12 cellular contexts compared by ENCODE assay signal in the genomic region with DNA sequence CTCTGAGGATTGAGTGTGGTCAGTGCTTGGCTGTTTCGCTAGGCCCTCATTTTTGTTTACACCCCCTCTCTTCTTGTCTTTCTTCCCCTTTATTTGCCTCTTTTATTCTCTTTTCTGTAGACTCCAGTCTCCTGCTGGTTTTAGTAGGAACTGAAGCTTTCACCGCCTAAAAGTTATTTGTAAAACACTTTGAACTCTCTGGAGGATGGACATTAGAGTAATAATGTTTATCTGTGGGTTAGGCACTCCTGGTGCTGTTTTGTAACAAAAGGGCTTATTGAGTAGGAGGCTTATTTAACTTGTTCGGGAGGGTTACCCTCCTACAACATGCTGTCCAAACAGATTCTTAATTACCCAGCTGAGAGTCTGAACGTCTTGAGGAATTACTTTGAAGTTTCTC. TPM values are rescaled to one million over a fixed set of nuclear protein-coding genes. Genes with fewer than 3 reads are reported as not detected.
DNase-seq lines count a peak whose midpoint lies in the region; ATAC-seq, FAIRE-seq and TF ChIP-seq lines count a peak whose summit lies in the region.
"Had no signal": no experiment of that assay in that cellular context is flagged by ENCODE, and none has a peak within 500 bp of the region (broad histone marks: within the 10 kb centered on the region; RNA-seq: fewer than 3 reads in every experiment).

No MANE protein-coding gene starts in this region.

- no peaks in the 10 kb centered on the region for H3K27me3 Mint-ChIP-seq in CD4-positive, CD25-positive, alpha-beta regulatory T cell
- H3K27me3 Mint-ChIP-seq in astrocyte (ENCODE audit: low read depth, unreplicated experiment) = no peaks in the 10 kb centered on the region
- no peaks in the 10 kb centered on the region for H3K27me3 Mint-ChIP-seq in mesothelial cell of epicardium (ENCODE audit: low read depth)

- H3K27me3 ChIP-seq in CD4-positive, CD25-positive, alpha-beta regulatory T cell (ENCODE audit: control insufficient read depth, insufficient read depth, low read length) = no peaks in the 10 kb centered on the region
- peaks cover 79% of the 10 kb centered on the region for H3K27me3 ChIP-seq in HUES48 (ENCODE audit: control insufficient read depth, insufficient read depth, low read length)
- H3K27me3 ChIP-seq in astrocyte (ENCODE audit: insufficient read depth, low read length) = no peaks in the 10 kb centered on the region

- H3K36me3 ChIP-seq in CD4-positive, CD25-positive, alpha-beta regulatory T cell (ENCODE audit: control insufficient read depth, insufficient read depth, low read length) = no peaks in the 10 kb centered on the region
- H3K36me3 ChIP-seq in HUES48 (ENCODE audit: control insufficient read depth, insufficient read depth, low read length) (no peaks in the 10 kb centered on the region), astrocyte (ENCODE audit: insufficient read depth, low read length) (no peaks in the 10 kb centered on the region)

- H3K4me3 Mint-ChIP-seq in CD4-positive, CD25-positive, alpha-beta regulatory T cell = peak overlapping the region in 3 of 4 donors; percentile 8 to 98 (median 85)
- H3K4me3 Mint-ChIP-seq in astrocyte (ENCODE audit: unreplicated experiment) (peak overlapping the region; percentile 54), mesothelial cell of epicardium (peak overlapping the region; percentile 40)

- peaks cover 36% of the 10 kb centered on the region for H3K4me1 ChIP-seq in CD4-positive, CD25-positive, alpha-beta regulatory T cell (ENCODE audit: control insufficient read depth, insufficient read depth, low read length, poor library complexity, severe bottlenecking)
- H3K4me1 ChIP-seq in HUES48 (ENCODE audit: control insufficient read depth, insufficient read depth, low read length) (peaks cover 34% of the 10 kb centered on the region), astrocyte (ENCODE audit: insufficient read depth, low read length) (peaks cover 27% of the 10 kb centered on the region)

- no peak for FAIRE-seq in astrocyte (lab: Jason Lieb, UNC)

- H3K27ac Mint-ChIP-seq in CD4-positive, CD25-positive, alpha-beta regulatory T cell = peak overlapping the region in 2 of 3 donors; percentile 72 to 95
- H3K27ac Mint-ChIP-seq in astrocyte (ENCODE audit: unreplicated experiment) = peak overlapping the region; percentile 47
- H3K27ac Mint-ChIP-seq in mesothelial cell of epicardium = peak overlapping the region; percentile 57
- H3K27ac Mint-ChIP-seq: activated naive CD8-positive, alpha-beta T cell treated with anti-CD3 and anti-CD28 coated beads, Interleukin-2, amount 10 ng/mL, durations not matched to agents 7 days and 5 days; CD14-positive monocyte had no signal

- H3K4me1 Mint-ChIP-seq in CD4-positive, CD25-positive, alpha-beta regulatory T cell = peaks cover 9 to 35% (median 31%) of the 10 kb centered on the region in 4 donors
- peaks cover 24% of the 10 kb centered on the region for H3K4me1 Mint-ChIP-seq in astrocyte (ENCODE audit: low read depth, unreplicated experiment)
- H3K4me1 Mint-ChIP-seq in mesothelial cell of epicardium = peaks cover 28% of the 10 kb centered on the region

- H3K4me2 ChIP-seq in astrocyte (ENCODE audit: low read length) = no peak overlapping the region

- H3K79me2 ChIP-seq in astrocyte (ENCODE audit: insufficient read depth, low read length) = peaks cover 32% of the 10 kb centered on the region

- H3K36me3 Mint-ChIP-seq in CD4-positive, CD25-positive, alpha-beta regulatory T cell = no peaks in the 10 kb centered on the region
- no peaks in the 10 kb centered on the region for H3K36me3 Mint-ChIP-seq in astrocyte (ENCODE audit: low read depth, unreplicated experiment)
- no peaks in the 10 kb centered on the region for H3K36me3 Mint-ChIP-seq in mesothelial cell of epicardium
- H3K36me3 Mint-ChIP-seq: CD14-positive monocyte had no signal

- peaks cover 14% of the 10 kb centered on the region for H4K20me1 ChIP-seq in astrocyte (ENCODE audit: insufficient read depth, low read length)

- no peak for DNase-seq in CD4-positive, CD25-positive, alpha-beta regulatory T cell
- no peak for DNase-seq in astrocyte (ENCODE audit: low read depth)
- no peak for DNase-seq in mesothelial cell of epicardium (ENCODE audit: low spot score in 2 of 2, unreplicated experiment in 2 of 2)
- no peak for DNase-seq in GF-D8 (lab: John Stamatoyannopoulos, UW)
- no peak for DNase-seq in coronary artery (ENCODE audit: low spot score)
- no peak for DNase-seq in COLO668 (lab: John Stamatoyannopoulos, UW; ENCODE audit: unreplicated experiment)
- DNase-seq: activated naive CD8-positive, alpha-beta T cell treated with anti-CD3 and anti-CD28 coated beads, Interleukin-2, amount 10 ng/mL, durations not matched to agents 7 days and 5 days; dermis blood vessel endothelial cell; NCI-H187 had no signal

- peak overlapping the region; percentile 27 for H3K27ac ChIP-seq in CD4-positive, CD25-positive, alpha-beta regulatory T cell (ENCODE audit: insufficient read depth, low read length, poor library complexity, severe bottlenecking)
- H3K27ac ChIP-seq in HUES48 (ENCODE audit: low read depth, low read length) = no peak overlapping the region
- H3K27ac ChIP-seq in astrocyte (ENCODE audit: low read depth, low read length) = no peak overlapping the region
- no peak overlapping the region for H3K27ac ChIP-seq in coronary artery

- ATAC-seq in CD4-positive, CD25-positive, alpha-beta regulatory T cell (ENCODE audit: low read depth in 2 of 2) = no peak
- no peak for ATAC-seq in GM18861 (IDR thresholded peaks at IDR 0.05; ENCODE audit: unreplicated experiment)

- H3K4me3 ChIP-seq in CD4-positive, CD25-positive, alpha-beta regulatory T cell (ENCODE audit: low read depth, low read length) = no peak overlapping the region
- H3K4me3 ChIP-seq in HUES48 (ENCODE audit: low read depth, low read length) (peak overlapping the region; percentile 87; the same call in 1 of the 2 replicates), astrocyte (ENCODE audit: insufficient read depth, low read depth, low read length) (no peak overlapping the region), coronary artery (no peak overlapping the region)

- no peak overlapping the region for H2AFZ ChIP-seq in astrocyte (ENCODE audit: low read depth, low read length)

- H3K9me3 Mint-ChIP-seq in CD4-positive, CD25-positive, alpha-beta regulatory T cell = peaks cover 0 to 1% (median 0%) of the 10 kb centered on the region in 7 donors
- H3K9me3 Mint-ChIP-seq in astrocyte (ENCODE audit: unreplicated experiment) (no peaks in the 10 kb centered on the region), mesothelial cell of epicardium (no peaks in the 10 kb centered on the region)
- H3K9me3 Mint-ChIP-seq: activated naive CD8-positive, alpha-beta T cell treated with anti-CD3 and anti-CD28 coated beads, Interleukin-2, amount 10 ng/mL, durations not matched to agents 7 days and 5 days; CD14-positive monocyte had no signal

- H3K9ac ChIP-seq in HUES48 (ENCODE audit: low read depth, low read length) (no peak overlapping the region), astrocyte (ENCODE audit: low read length) (no peak overlapping the region)

- TF ChIP-seq CTCF in astrocyte (IDR thresholded peaks at IDR 0.05; ENCODE audit: insufficient read depth, low read depth, low read length) (no peak), mesothelial cell of epicardium (IDR thresholded peaks at IDR 0.05; ENCODE audit: unreplicated experiment) (peak; percentile 36), coronary artery (IDR thresholded peaks at IDR 0.05) (no peak)

- no peaks in the 10 kb centered on the region for H3K9me3 ChIP-seq in CD4-positive, CD25-positive, alpha-beta regulatory T cell (ENCODE audit: control insufficient read depth in 2 of 2, low read length in 2 of 2)
- no peaks in the 10 kb centered on the region for H3K9me3 ChIP-seq in HUES48 (ENCODE audit: control insufficient read depth, insufficient read depth, low read length)
- no peaks in the 10 kb centered on the region for H3K9me3 ChIP-seq in astrocyte (ENCODE audit: insufficient read depth, low read depth, low read length)

RNA-seq across cellular contexts. Expression of a gene that starts 1.6 kb away (rescaled TPM):
- 14.1 TPM for total RNA-seq in CD4-positive, CD25-positive, alpha-beta regulatory T cell
- polyA plus RNA-seq in CD4-positive, CD25-positive, alpha-beta regulatory T cell = 1 to 10 TPM; 2.9 to 5.6 (median 4.4) TPM
- 23.4 and 28.0 TPM in 2 replicates for total RNA-seq in astrocyte
- 30.5 to 31.3 TPM (median 31.2 TPM) in 3 replicates for total RNA-seq in mesothelial cell of epicardium

RNA-seq across cellular contexts. Expression of a gene that starts 46.4 kb away (rescaled TPM):
- 27.5 TPM for total RNA-seq in CD4-positive, CD25-positive, alpha-beta regulatory T cell
- 1 to 10 TPM; 5.8 to 8.9 (median 6.5) TPM for polyA plus RNA-seq in CD4-positive, CD25-positive, alpha-beta regulatory T cell
- total RNA-seq in astrocyte (8.4 and 9.0 TPM in 2 replicates), mesothelial cell of epicardium (13.6 to 14.8 TPM (median 13.6 TPM) in 3 replicates)
